In genomic region chr17:7280519-7281073, GRCh38 we compare ENCODE assay signal across 7 cellular contexts. TPM values are rescaled to one million over a fixed set of nuclear protein-coding genes. Genes with fewer than 3 reads are reported as not detected.
A peak's percentile ranks its signal among the peaks of the same experiment; 100 is the strongest.
DNase-seq lines count a peak whose midpoint lies in the region; ATAC-seq and TF ChIP-seq lines count a peak whose summit lies in the region.

No MANE protein-coding gene starts in this region.

- H3K9me3 Mint-ChIP-seq in activated CD4-positive, alpha-beta memory T cell treated with anti-CD3 and anti-CD28 coated beads for 36 hours: no peaks in the 10 kb centered on the region

- in situ Hi-C loops in GM13977 (cut with MboI; ENCODE audit: low pct_unique_long_range_greater_than_20kb, low sequenced_read_pairs, unreplicated experiment): no loop called here

- DNase-seq in GM13977 (ENCODE audit: low spot score) (peak; percentile 86), NCI-H69 (lab: John Stamatoyannopoulos, UW) (peak; percentile 78), dorsolateral prefrontal cortex (peak; percentile 65 to 87 (median 80))
- peak; percentile 91 for DNase-seq in activated CD4-positive, alpha-beta memory T cell treated with anti-CD3 and anti-CD28 coated beads for 36 hours
- DNase-seq in stimulated activated CD4-positive, alpha-beta T cell treated with anti-CD3 and anti-CD28 coated beads, Interleukin-4, amount 100 ng/mL, for 24 hours: peak; percentile 88

- H3K27me3 Mint-ChIP-seq in activated CD4-positive, alpha-beta memory T cell treated with anti-CD3 and anti-CD28 coated beads for 36 hours: peaks cover 16% of the 10 kb centered on the region

- peak overlapping the region; percentile 18 to 65 (median 47) for H3K4me3 ChIP-seq in dorsolateral prefrontal cortex
- peak overlapping the region; percentile 1 to 50 (median 44) for H3K4me3 ChIP-seq in liver (ENCODE audit: low read depth in 1 of 3, low read length in 3 of 3)

- no peaks in the 10 kb centered on the region for H3K36me3 ChIP-seq in liver (ENCODE audit: control insufficient read depth in 4 of 4, insufficient read depth in 3 of 4, low read depth in 1 of 4, low read length in 3 of 4)

- H3K9me3 ChIP-seq in liver (ENCODE audit: control insufficient read depth in 4 of 4, low read length in 3 of 4): no peaks in the 10 kb centered on the region

- POLR2A ChIA-PET in activated CD4-positive, alpha-beta memory T cell treated with anti-CD3 and anti-CD28 coated beads for 36 hours (lab: Charles Lee): no interaction called here

- peaks cover 12% of the 10 kb centered on the region for H3K4me1 Mint-ChIP-seq in activated CD4-positive, alpha-beta memory T cell treated with anti-CD3 and anti-CD28 coated beads for 36 hours (ENCODE audit: low read depth)

- H3K27ac ChIP-seq in dorsolateral prefrontal cortex (peak overlapping the region in 48 of 59 donors; percentile 6 to 90 (median 70)), liver (ENCODE audit: low read depth in 1 of 2, low read length in 2 of 2) (peak overlapping the region; percentile 88 to 94)

- H3K27ac Mint-ChIP-seq in activated CD4-positive, alpha-beta memory T cell treated with anti-CD3 and anti-CD28 coated beads for 36 hours: no peak overlapping the region

- under 1% methylated on average over 29 of the region's 29 CpGs for WGBS in liver

- peak overlapping the region; percentile 1 to 17 for H3K9ac ChIP-seq in liver (ENCODE audit: low read depth in 1 of 2, low read length in 2 of 2)

- peak; percentile 61 for ATAC-seq in HG03342 (IDR thresholded peaks at IDR 0.05; ENCODE audit: unreplicated experiment)

- H3K27me3 ChIP-seq in dorsolateral prefrontal cortex (peaks cover 0 to 28% (median 13%) of the 10 kb centered on the region in 45 donors), liver (ENCODE audit: control insufficient read depth in 4 of 4, insufficient read depth in 4 of 4, low read length in 3 of 4) (no peaks in the 10 kb centered on the region)

- TF ChIP-seq RAD21 in liver (IDR thresholded peaks at IDR 0.05): peak; percentile 98 to 99

- intact Hi-C loops in activated CD4-positive, alpha-beta memory T cell treated with anti-CD3 and anti-CD28 coated beads for 36 hours (cut with micrococcal nuclease): loop anchor here (1.0 to 5.0 kb wide), 4 partner anchors 16 to 155 kb away; partner anchors contain the start of genes KCTD11, PLSCR3 and TMEM102
- intact Hi-C loops in dorsolateral prefrontal cortex (cut with DNase I): loop anchor here (1.0 to 2.0 kb wide), 3 partner anchors 15 to 66 kb away; no protein-coding TSS in a partner anchor

- peak; percentile 83 for TF ChIP-seq CTCF in GM13977 (IDR thresholded peaks at IDR 0.05; ENCODE audit: extremely low read depth, insufficient read depth, missing control alignments)
- peak; percentile 76 to 99 (median 94) for TF ChIP-seq CTCF in dorsolateral prefrontal cortex (IDR thresholded peaks at IDR 0.05 in 54 of 56, conservative IDR thresholded peaks at IDR 0.05 in 2 of 56; ENCODE audit: low read depth in 1 of 56, partially characterized antibody in 56 of 56)
- peak; percentile 98 for TF ChIP-seq CTCF in liver (IDR thresholded peaks at IDR 0.05; ENCODE audit: low read depth, low read length, missing input control)

- H3K4me3 Mint-ChIP-seq in activated CD4-positive, alpha-beta memory T cell treated with anti-CD3 and anti-CD28 coated beads for 36 hours: peak overlapping the region; percentile 65

- peaks cover 9 to 19% (median 13%) of the 10 kb centered on the region in 4 donors for H3K4me1 ChIP-seq in liver (ENCODE audit: control insufficient read depth in 4 of 4, insufficient read depth in 4 of 4, low read length in 3 of 4)

- CTCF ChIA-PET in activated CD4-positive, alpha-beta memory T cell treated with anti-CD3 and anti-CD28 coated beads for 36 hours (lab: Charles Lee): interaction anchor here (0.6 to 8.4 kb wide), 18 partner anchors 11 to 1938 kb away, joined by 3 to 145 read pairs (median 4); partner anchors contain the start of genes NEURL4 and PLSCR3

- no peaks in the 10 kb centered on the region for H3K36me3 Mint-ChIP-seq in activated CD4-positive, alpha-beta memory T cell treated with anti-CD3 and anti-CD28 coated beads for 36 hours

TF ChIP-seq in liver, 16 proteins besides CTCF, POLR2A, EP300 and RAD21:
- TF ChIP-seq NR2F2 (IDR thresholded peaks at IDR 0.05) (peak; percentile 53), SP1 (IDR thresholded peaks at IDR 0.05) (peak; percentile 47), HNF4A (conservative IDR thresholded peaks at IDR 0.05) (peak; percentile 14 to 34), FOXA1 (IDR thresholded peaks at IDR 0.05) (peak; percentile 38), ATF3 (IDR thresholded peaks at IDR 0.05) (no peak), RXRA (IDR thresholded peaks at IDR 0.05) (peak in 1 of 2 donors; percentile 18), TAF1 (conservative IDR thresholded peaks at IDR 0.05) (peak; percentile 48), GABPA (IDR thresholded peaks at IDR 0.05 in 1 of 2, conservative IDR thresholded peaks at IDR 0.05 in 1 of 2) (no peak)

RNA-seq across cellular contexts. Expression of gene SLC2A4, which starts 0.9 kb away (rescaled TPM):
- under 1 TPM; 0.15 to 0.19 TPM for total RNA-seq in activated CD4-positive, alpha-beta memory T cell treated with anti-CD3 and anti-CD28 coated beads for 36 hours
- 1 to 10 TPM in 111 of 120 experiments, under 1 TPM in 9; 0.54 to 6.1 (median 1.9) TPM for total RNA-seq in dorsolateral prefrontal cortex
- total RNA-seq in liver: 10 to 100 TPM in 1 of 2 donors, 1 to 10 TPM in 1; 1.2 to 10.6 TPM
- 1 to 10 TPM in 1 of 2 donors, under 1 TPM in 1; 0.42 to 1.9 TPM for polyA plus RNA-seq in liver

RNA-seq across cellular contexts. Expression of gene YBX2, which starts 13.8 kb away (rescaled TPM):
- under 1 TPM; 0.70 to 0.83 TPM for total RNA-seq in activated CD4-positive, alpha-beta memory T cell treated with anti-CD3 and anti-CD28 coated beads for 36 hours
- total RNA-seq in dorsolateral prefrontal cortex (1 to 10 TPM in 115 of 120 experiments, under 1 TPM in 5; 0.63 to 7.8 (median 2.5) TPM), liver (under 1 TPM; 0.61 to 0.75 TPM)
- polyA plus RNA-seq in liver: under 1 TPM; 0.33 to 0.53 TPM

RNA-seq across cellular contexts. Expression of gene CLDN7, which starts 18.3 kb away (rescaled TPM):
- 1 to 10 TPM; 1.5 to 1.6 TPM for total RNA-seq in activated CD4-positive, alpha-beta memory T cell treated with anti-CD3 and anti-CD28 coated beads for 36 hours
- total RNA-seq in dorsolateral prefrontal cortex (1 to 10 TPM in 26 of 120 experiments, under 1 TPM in 30, not detected in 64; 0.25 to 4.1 (median 0.92) TPM), liver (10 to 100 TPM in 1 of 2 donors, 1 to 10 TPM in 1; 3.0 to 20.2 TPM)
- 10 to 100 TPM; 19.1 to 35.0 TPM for polyA plus RNA-seq in liver

RNA-seq across cellular contexts. Expression of gene EIF5A, which starts 26.8 kb away (rescaled TPM):
- 100 to 1,000 TPM; 774 to 776 TPM for total RNA-seq in activated CD4-positive, alpha-beta memory T cell treated with anti-CD3 and anti-CD28 coated beads for 36 hours
- total RNA-seq in dorsolateral prefrontal cortex (100 to 1,000 TPM; 117 to 216 (median 169) TPM), liver (100 to 1,000 TPM; 179 to 206 TPM)
- polyA plus RNA-seq in liver: 100 to 1,000 TPM; 399 to 506 TPM

RNA-seq across cellular contexts. Expression of gene ELP5, which starts 28.6 kb away (rescaled TPM):
- 10 to 100 TPM; 49.6 to 52.4 TPM for total RNA-seq in activated CD4-positive, alpha-beta memory T cell treated with anti-CD3 and anti-CD28 coated beads for 36 hours
- total RNA-seq in dorsolateral prefrontal cortex (10 to 100 TPM; 25.8 to 51.7 (median 36.8) TPM), liver (10 to 100 TPM; 19.3 to 24.1 TPM)
- 10 to 100 TPM; 29.1 to 38.4 TPM for polyA plus RNA-seq in liver

Comparison
In these comparisons a context has a peak if more than half of its experiments do, and no peak if none do; other contexts are left out.
1. Peak in every context shown above with its lines: DNase-seq, ATAC-seq, H3K4me3 ChIP-seq and H3K27ac ChIP-seq.